24 cellular contexts compared by ENCODE assay signal in genomic region chr1:26684763-26685162, GRCh38.
"Had no signal": no experiment of that assay in that cellular context is flagged by ENCODE, and none has a peak within 500 bp of the region (broad histone marks: within the 10 kb centered on the region; RNA-seq: fewer than 3 reads in every experiment).

No MANE protein-coding gene starts in this region.

- H3K4me1 ChIP-seq: adrenal gland, lower lobe of right lung, prostate gland had no signal

- H3K4me3 ChIP-seq: adrenal gland, lower lobe of right lung, ovary, prostate gland, spleen had no signal

- H3K9me3 ChIP-seq: adrenal gland, lower lobe of right lung, neutrophil, ovary, prostate gland, spleen had no signal

- FAIRE-seq: astrocyte, colon, kidney, TTC549, urothelium cell line had no signal

- H3K36me3 ChIP-seq: adrenal gland, lower lobe of right lung, neutrophil, ovary, prostate gland, spleen, WERI-Rb-1 had no signal

- ATAC-seq: activated T-cell treated with anti-CD3 and anti-CD28 coated beads, Interleukin-2, amount 50 U/mL, for 4 hours; left lobe of liver; lower lobe of right lung; natural killer cell treated with Interleukin-12 subunit alpha and Interleukin-12 subunit beta and Interleukin-15 and Interleukin-18, amount 100 ng/mL, for 72 hours; stimulated activated naive CD8-positive, alpha-beta T cell treated with anti-CD3 and anti-CD28 coated beads, Interleukin-15, Interleukin-2, amounts not matched to agents 100 U/mL and 50 U/mL, for 24 hours had no signal

- H3K27me3 ChIP-seq: adrenal gland, neutrophil, ovary, spleen had no signal

- DNase-seq: activated CD4-positive, CD25-positive, alpha-beta regulatory T cell treated with anti-CD3 and anti-CD28 coated beads, Interleukin-2, amount 50 U/mL, for 72 hours; activated CD8-positive, alpha-beta memory T cell treated with anti-CD3 and anti-CD28 coated beads, Interleukin-2, amount 50 U/mL, for 48 hours; activated naive CD4-positive, alpha-beta T cell; activated T-cell treated with anti-CD3 and anti-CD28 coated beads, Interleukin-2, amount 50 U/mL, for 4 hours; adrenal gland; central memory CD4-positive, alpha-beta T cell; effector memory CD4-positive, alpha-beta T cell; foreskin melanocyte; kidney; lower lobe of right lung; midbrain; ovary; spleen; stimulated activated CD4-positive, alpha-beta T cell treated with anti-CD3 and anti-CD28 coated beads, Interleukin-4, amount 100 ng/mL, for 1 hour; stimulated activated naive CD8-positive, alpha-beta T cell treated with anti-CD3 and anti-CD28 coated beads, Interleukin-15, Interleukin-2, amounts not matched to agents 100 U/mL and 50 U/mL, for 24 hours; WERI-Rb-1 had no signal

- H3K27ac ChIP-seq: adrenal gland, lower lobe of right lung, neutrophil, prostate gland, spleen, WERI-Rb-1 had no signal
